In genomic region chr9:129840024-129840423, GRCh38 we compare ENCODE assay signal across 12 cellular contexts. TPM values are rescaled to one million over a fixed set of nuclear protein-coding genes. Genes with fewer than 3 reads are reported as not detected.
DNase-seq lines count a peak whose midpoint lies in the region; ATAC-seq, FAIRE-seq and TF ChIP-seq lines count a peak whose summit lies in the region.
"Had no signal": no experiment of that assay in that cellular context is flagged by ENCODE, and none has a peak within 500 bp of the region (broad histone marks: within the 10 kb centered on the region; RNA-seq: fewer than 3 reads in every experiment).

No MANE protein-coding gene starts in this region.

- no TSS peak for BruUV-seq in K562 (replicated peaks; lab: Mats Ljungman, UMichigan)

- H3K4me1 ChIP-seq in K562 (replicated peaks in 1 of 2; ENCODE audit: control insufficient read depth in 2 of 2, insufficient read depth in 2 of 2, low read length in 2 of 2) = peaks cover 39 to 49% of the 10 kb centered on the region in 2 experiments

- H2AFZ ChIP-seq in K562 (ENCODE audit: low read depth, low read length) = no peak overlapping the region

- H3K9me1 ChIP-seq in K562 (ENCODE audit: control insufficient read depth, insufficient read depth, low read length) = peaks cover 6% of the 10 kb centered on the region

- H3K4me2 ChIP-seq in K562 (ENCODE audit: insufficient read depth, low read length) = no peak overlapping the region

- CTCF ChIA-PET in K562 (lab: Yijun Ruan, JAX; ENCODE audit: low intra/inter-chr PET ratio) = no interaction called here

- H3K36me3 ChIP-seq in KOPT-K1 (ENCODE audit: insufficient read depth, low read length) (peaks cover 47% of the 10 kb centered on the region), K562 (ENCODE audit: control insufficient read depth, insufficient read depth, low read length) (peaks cover 40% of the 10 kb centered on the region)
- H3K36me3 ChIP-seq: HAP-1 had no signal

- 87% methylated on average over 7 of the region's 8 CpGs for WGBS in K562 (ENCODE audit: insufficient coverage, low coverage, missing lambda C conversion rate)

- no peaks in the 10 kb centered on the region for H4K20me1 ChIP-seq in K562 (replicated peaks; ENCODE audit: control insufficient read depth, insufficient read depth, low read length)

- H3K79me2 ChIP-seq in K562 (ENCODE audit: control insufficient read depth, insufficient read depth, low read length) = peaks cover 66% of the 10 kb centered on the region

- TF ChIP-seq CTCF in K562 (IDR thresholded peaks at IDR 0.05 in 2 of 3, conservative IDR thresholded peaks at IDR 0.05 in 1 of 3; ENCODE audit: insufficient read depth in 2 of 3, low read depth in 1 of 3, low read length in 3 of 3) = no peak

- in situ Hi-C loops in K562 (cut with MboI) = no loop called here

- no peaks in the 10 kb centered on the region for H3K9me3 ChIP-seq in KOPT-K1 (ENCODE audit: insufficient read depth, low read length, poor library complexity, severe bottlenecking)
- H3K9me3 ChIP-seq in K562 (replicated peaks; ENCODE audit: control insufficient read depth, insufficient read depth, low read depth, low read length) = no peaks in the 10 kb centered on the region
- H3K9me3 ChIP-seq: HAP-1 had no signal

- H3K9ac ChIP-seq in K562 (ENCODE audit: insufficient read depth in 1 of 2, low read depth in 2 of 2, low read length in 2 of 2) = peak overlapping the region in 1 of 2 experiments; percentile 73; a peak in 2 of 4 replicates

- intact Hi-C loops in K562 (cut with micrococcal nuclease) = no loop called here

- FAIRE-seq in K562 (lab: Jason Lieb, UNC) = no peak

- TF ChIP-seq POLR2A in K562 (conservative IDR thresholded peaks at IDR 0.05) = no peak

- no peak for TF ChIP-seq EP300 in K562 (IDR thresholded peaks at IDR 0.05; ENCODE audit: low read length)

- H3K27me3 ChIP-seq in K562 (ENCODE audit: control insufficient read depth in 2 of 2, insufficient read depth in 2 of 2, low read length in 2 of 2) = no peaks in the 10 kb centered on the region

- no peak overlapping the region for H3K4me3 ChIP-seq in K562
- H3K4me3 ChIP-seq: HAP-1 had no signal

- peak; percentile 88 for DNase-seq in COR-L47 (lab: John Stamatoyannopoulos, UW)
- DNase-seq in NCI-H510A treated with DMSO at 0.1 percent for 48 hours (lab: John Stamatoyannopoulos, UW) = peak; percentile 97
- DNase-seq in K562 (ENCODE audit: extremely low read depth in 1 of 4, low spot score in 3 of 4) = no peak
- no peak for DNase-seq in EL
- no peak for DNase-seq in SKM-1 treated with dmso at 0.1 percent for 144 hours (lab: John Stamatoyannopoulos, UW; ENCODE audit: unreplicated experiment)
- DNase-seq: amniotic stem cell; NCI-H526; stimulated activated CD4-positive, alpha-beta T cell treated with anti-CD3 and anti-CD28 coated beads, Interleukin-4, amount 100 ng/mL, for 4 hours had no signal

- POLR2A ChIA-PET in K562 (lab: Yijun Ruan, JAX) = interaction anchor here (0.6 to 3.1 kb wide), 4 partner anchors 11 to 200 kb away, joined by 3 to 11 read pairs (median 4); no protein-coding TSS in a partner anchor

- H3K27ac ChIP-seq in KOPT-K1 (ENCODE audit: low read depth, low read length, poor library complexity, severe bottlenecking) (peak overlapping the region; percentile 89), K562 (ENCODE audit: extremely low read depth, low read depth, low read length) (no peak overlapping the region)

- no peak for TF ChIP-seq RAD21 in K562 (CRISPR knock-in tag; conservative IDR thresholded peaks at IDR 0.05 in 1 of 2, IDR thresholded peaks at IDR 0.05 in 1 of 2)

- ATAC-seq in K562 = no peak
- no peak for ATAC-seq in GM21367 (IDR thresholded peaks at IDR 0.05; ENCODE audit: unreplicated experiment)
- ATAC-seq: activated CD4-positive, CD25-positive, alpha-beta regulatory T cell treated with anti-CD3 and anti-CD28 coated beads, Interleukin-2, amount 50 U/mL, for 24 hours had no signal

RNA-seq across cellular contexts. Expression of gene USP20, which starts 4.8 kb away (rescaled TPM):
- total RNA-seq in K562 (2011; cell fraction: chromatin; rRNA removed; ENCODE audit: low replicate concordance) = 152 and 399 TPM in 2 replicates
- total RNA-seq in K562 (2011; cell fraction: nucleolus; rRNA removed) = 296 and 299 TPM in 2 replicates
- total RNA-seq in K562 (2011; cell fraction: nucleoplasm; rRNA removed) = 160 and 192 TPM in 2 replicates
- total RNA-seq in K562 (2014; rRNA removed) (77.0 and 115 TPM in 2 replicates), K562 (2014; rRNA removed; fragmentation: Illumina TruSeq; extraction: Trizol) (20.6 and 22.0 TPM in 2 replicates), K562 (2015; rRNA removed; fragmentation: Illumina TruSeq; extraction: Trizol) (41.3 and 44.8 TPM in 2 replicates), K562 (2021) (119 and 136 TPM in 2 replicates)
- polyA plus RNA-seq in K562 (2011; rRNA removed) (54.6 and 81.2 TPM in 2 replicates), K562 (2014; fragmentation: Illumina TruSeq; extraction: Trizol) (49.1 and 76.2 TPM in 2 replicates), K562 (2014; fragmentation: Nextera tagmentation; extraction: Ambion mirVana) (1 to 10 TPM; 1.9 to 3.2 TPM), K562 (2014; rRNA removed) (103 and 104 TPM in 2 replicates)
- polyA plus RNA-seq in K562 (2011; cell fraction: cytosol; rRNA removed) = 64.8 and 118 TPM in 2 replicates
- polyA plus RNA-seq in K562 (2011; cell fraction: nucleus; rRNA removed) = 369 and 565 TPM in 2 replicates
- 82.0 and 122 TPM in 2 replicates for polyA plus RNA-seq in K562 (2012)
- 25.8 and 37.9 TPM in 2 replicates for polyA minus RNA-seq in K562 (2011; rRNA and poly(A)+ RNA removed)
- polyA minus RNA-seq in K562 (2011; cell fraction: cytosol; rRNA and poly(A)+ RNA removed) = 39.3 and 57.6 TPM in 2 replicates
- polyA minus RNA-seq in K562 (2011; cell fraction: nucleus; rRNA and poly(A)+ RNA removed) = 82.0 and 96.4 TPM in 2 replicates

RNA-seq across cellular contexts. Expression of gene C9orf78, which starts 4.9 kb away (rescaled TPM):
- 68.6 and 74.7 TPM in 2 replicates for total RNA-seq in K562 (2011; cell fraction: chromatin; rRNA removed; ENCODE audit: low replicate concordance)
- 46.6 and 51.7 TPM in 2 replicates for total RNA-seq in K562 (2011; cell fraction: nucleolus; rRNA removed)
- total RNA-seq in K562 (2011; cell fraction: nucleoplasm; rRNA removed) = 66.1 and 96.3 TPM in 2 replicates
- 196 and 199 TPM in 2 replicates for total RNA-seq in K562 (2014; rRNA removed)
- total RNA-seq in K562 (2014; rRNA removed; fragmentation: Illumina TruSeq; extraction: Trizol) = 199 and 240 TPM in 2 replicates
- 220 and 223 TPM in 2 replicates for total RNA-seq in K562 (2015; rRNA removed; fragmentation: Illumina TruSeq; extraction: Trizol)
- total RNA-seq in K562 (2021) = 89.0 and 94.6 TPM in 2 replicates
- polyA plus RNA-seq in K562 (2011; rRNA removed) = 109 and 202 TPM in 2 replicates
- polyA plus RNA-seq in K562 (2011; cell fraction: cytosol; rRNA removed) = 59.0 and 71.4 TPM in 2 replicates
- polyA plus RNA-seq in K562 (2011; cell fraction: nucleus; rRNA removed) = 17.0 and 17.5 TPM in 2 replicates
- polyA plus RNA-seq in K562 (2012) = 93.6 and 169 TPM in 2 replicates
- 210 and 222 TPM in 2 replicates for polyA plus RNA-seq in K562 (2014; fragmentation: Illumina TruSeq; extraction: Trizol)
- polyA plus RNA-seq in K562 (2014; fragmentation: Nextera tagmentation; extraction: Ambion mirVana) = 100 to 1,000 TPM; 132 to 266 TPM
- 228 and 240 TPM in 2 replicates for polyA plus RNA-seq in K562 (2014; rRNA removed)
- 131 and 142 TPM in 2 replicates for polyA minus RNA-seq in K562 (2011; rRNA and poly(A)+ RNA removed)
- polyA minus RNA-seq in K562 (2011; cell fraction: cytosol; rRNA and poly(A)+ RNA removed) = 32.3 and 42.4 TPM in 2 replicates
- 14.0 and 19.8 TPM in 2 replicates for polyA minus RNA-seq in K562 (2011; cell fraction: nucleus; rRNA and poly(A)+ RNA removed)

RNA-seq across cellular contexts. Expression of gene TOR1A, which starts 16.1 kb away (rescaled TPM):
- total RNA-seq in K562 (2011; cell fraction: chromatin; rRNA removed; ENCODE audit: low replicate concordance) = 109 and 165 TPM in 2 replicates
- total RNA-seq in K562 (2011; cell fraction: nucleolus; rRNA removed) = 107 and 123 TPM in 2 replicates
- total RNA-seq in K562 (2011; cell fraction: nucleoplasm; rRNA removed) = 121 and 138 TPM in 2 replicates
- total RNA-seq in K562 (2014; rRNA removed) (44.4 and 46.0 TPM in 2 replicates), K562 (2014; rRNA removed; fragmentation: Illumina TruSeq; extraction: Trizol) (39.9 and 45.9 TPM in 2 replicates), K562 (2015; rRNA removed; fragmentation: Illumina TruSeq; extraction: Trizol) (54.3 and 55.5 TPM in 2 replicates), K562 (2021) (49.5 and 51.3 TPM in 2 replicates)
- polyA plus RNA-seq in K562 (2011; rRNA removed) (74.8 and 85.8 TPM in 2 replicates), K562 (2014; fragmentation: Illumina TruSeq; extraction: Trizol) (68.9 and 74.0 TPM in 2 replicates), K562 (2014; fragmentation: Nextera tagmentation; extraction: Ambion mirVana) (1 to 10 TPM; 4.5 to 9.9 TPM), K562 (2014; rRNA removed) (67.9 and 74.7 TPM in 2 replicates)
- polyA plus RNA-seq in K562 (2011; cell fraction: cytosol; rRNA removed) = 67.0 and 76.5 TPM in 2 replicates
- polyA plus RNA-seq in K562 (2011; cell fraction: nucleus; rRNA removed) = 41.7 and 44.0 TPM in 2 replicates
- polyA plus RNA-seq in K562 (2012) = 55.0 and 59.0 TPM in 2 replicates
- polyA minus RNA-seq in K562 (2011; rRNA and poly(A)+ RNA removed) = 56.3 and 66.1 TPM in 2 replicates
- 27.0 and 29.2 TPM in 2 replicates for polyA minus RNA-seq in K562 (2011; cell fraction: cytosol; rRNA and poly(A)+ RNA removed)
- polyA minus RNA-seq in K562 (2011; cell fraction: nucleus; rRNA and poly(A)+ RNA removed) = 23.3 and 34.1 TPM in 2 replicates

RNA-seq across cellular contexts. Expression of gene TOR1B, which starts 37.0 kb away (rescaled TPM):
- 77.2 and 131 TPM in 2 replicates for total RNA-seq in K562 (2011; cell fraction: chromatin; rRNA removed; ENCODE audit: low replicate concordance)
- 102 and 116 TPM in 2 replicates for total RNA-seq in K562 (2011; cell fraction: nucleolus; rRNA removed)
- 91.4 and 101 TPM in 2 replicates for total RNA-seq in K562 (2011; cell fraction: nucleoplasm; rRNA removed)
- 21.5 and 24.5 TPM in 2 replicates for total RNA-seq in K562 (2014; rRNA removed)
- 23.4 and 23.9 TPM in 2 replicates for total RNA-seq in K562 (2014; rRNA removed; fragmentation: Illumina TruSeq; extraction: Trizol)
- 23.7 and 25.4 TPM in 2 replicates for total RNA-seq in K562 (2015; rRNA removed; fragmentation: Illumina TruSeq; extraction: Trizol)
- 28.6 and 28.7 TPM in 2 replicates for total RNA-seq in K562 (2021)
- polyA plus RNA-seq in K562 (2011; rRNA removed) = 28.9 and 36.5 TPM in 2 replicates
- 28.1 and 29.3 TPM in 2 replicates for polyA plus RNA-seq in K562 (2011; cell fraction: cytosol; rRNA removed)
- polyA plus RNA-seq in K562 (2011; cell fraction: nucleus; rRNA removed) = 23.9 and 27.6 TPM in 2 replicates
- 19.3 and 22.5 TPM in 2 replicates for polyA plus RNA-seq in K562 (2012)
- polyA plus RNA-seq in K562 (2014; fragmentation: Illumina TruSeq; extraction: Trizol) = 24.6 and 27.0 TPM in 2 replicates
- polyA plus RNA-seq in K562 (2014; fragmentation: Nextera tagmentation; extraction: Ambion mirVana) = 1 to 10 TPM; 4.2 to 6.9 TPM
- 28.1 and 29.2 TPM in 2 replicates for polyA plus RNA-seq in K562 (2014; rRNA removed)
- 27.4 and 40.5 TPM in 2 replicates for polyA minus RNA-seq in K562 (2011; rRNA and poly(A)+ RNA removed)
- polyA minus RNA-seq in K562 (2011; cell fraction: cytosol; rRNA and poly(A)+ RNA removed) = 11.3 and 14.8 TPM in 2 replicates
- polyA minus RNA-seq in K562 (2011; cell fraction: nucleus; rRNA and poly(A)+ RNA removed) = 19.0 and 21.8 TPM in 2 replicates

Comparison
In these comparisons a context has a peak if more than half of its experiments do, and no peak if none do; other contexts are left out.
1. DNase-seq: peak in COR-L47 (single experiment) and NCI-H510A treated with DMSO at 0.1 percent for 48 hours (single experiment); none in K562 (0 of 4), EL (single experiment) and SKM-1 treated with dmso at 0.1 percent for 144 hours (single experiment).